ENCODE assay signal across 30 cellular contexts in genomic region chr10:122782911-122783310, GRCh38.
"Had no signal": no experiment of that assay in that cellular context is flagged by ENCODE, and none has a peak within 500 bp of the region (broad histone marks: within the 10 kb centered on the region; RNA-seq: fewer than 3 reads in every experiment).

No MANE protein-coding gene starts in this region.

- ATAC-seq: body of pancreas, esophagus mucosa, heart right ventricle, left cardiac atrium, left ventricle myocardium superior, psoas muscle, right cardiac atrium had no signal

- DNase-seq: activated CD4-positive, alpha-beta T cell treated with anti-CD3 and anti-CD28 coated beads for 48 hours; activated CD4-positive, alpha-beta T cell treated with anti-CD3 and anti-CD28 coated beads, Interleukin-2, amount 50 U/mL, for 48 hours; activated CD8-positive, alpha-beta memory T cell treated with anti-CD3 and anti-CD28 coated beads for 24 hours; activated effector memory CD4-positive, alpha-beta T cell treated with anti-CD3 and anti-CD28 coated beads, Interleukin-2, amount 50 U/mL, for 16 hours; activated naive CD4-positive, alpha-beta T cell treated with anti-CD3 and anti-CD28 coated beads, Interleukin-2, amount 10 ng/mL, durations not matched to agents 7 days and 5 days; activated naive CD8-positive, alpha-beta T cell treated with anti-CD3 and anti-CD28 coated beads, Interleukin-2, amount 10 ng/mL, durations not matched to agents 7 days and 5 days; body of pancreas; cerebellar nuclear complex; endodermal cell; foreskin fibroblast; heart right ventricle; islet precursor cell; left cardiac atrium; left ventricle myocardium superior; naive B cell; nephron progenitor cell; ovary; psoas muscle; right cardiac atrium; stimulated activated CD4-positive, alpha-beta T cell treated with anti-CD3 and anti-CD28 coated beads, Interleukin-15, amount 100 ng/mL, for 24 hours; stimulated activated naive CD4-positive, alpha-beta T cell; T-helper 9 cell; trophoblast cell; uterus had no signal

- H3K27ac ChIP-seq: body of pancreas, coronary artery, heart right ventricle, neutrophil, ovary, psoas muscle, SK-N-MC, thoracic aorta, uterus, VCaP had no signal
